Comparison of ENCODE assay signal across 8 cellular contexts in genomic region chr1:31788825-31789256, GRCh38. TPM values are rescaled to one million over a fixed set of nuclear protein-coding genes. Genes with fewer than 3 reads are reported as not detected.
A peak's percentile ranks its signal among the peaks of the same experiment; 100 is the strongest.
DNase-seq lines count a peak whose midpoint lies in the region; ATAC-seq, FAIRE-seq and TF ChIP-seq lines count a peak whose summit lies in the region.

No MANE protein-coding gene starts in this region.

- FAIRE-seq in RCC 7860 (lab: Jason Lieb, UNC) = no peak

- H3K36me3 ChIP-seq in duodenal mucosa (ENCODE audit: control insufficient read depth in 1 of 2, insufficient read depth in 2 of 2, low read length in 2 of 2) (no peaks in the 10 kb centered on the region), uterus (no peaks in the 10 kb centered on the region)

- peak overlapping the region; percentile 90 for H3K27ac Mint-ChIP-seq in activated T-cell treated with anti-CD3 and anti-CD28 coated beads, Interleukin-2, amount 50 U/mL, for 24 hours

- peak overlapping the region; percentile 70 to 75 for H3K9ac ChIP-seq in duodenal mucosa (ENCODE audit: low read depth in 1 of 2, low read length in 2 of 2)

- H3K9me3 ChIP-seq in duodenal mucosa (ENCODE audit: control insufficient read depth in 1 of 2, low read length in 2 of 2) (no peaks in the 10 kb centered on the region), mononuclear cell (ENCODE audit: low read depth, low read length) (no peaks in the 10 kb centered on the region), uterus (no peaks in the 10 kb centered on the region)

- H3K4me1 Mint-ChIP-seq in activated T-cell treated with anti-CD3 and anti-CD28 coated beads, Interleukin-2, amount 50 U/mL, for 24 hours (ENCODE audit: low read depth) = peaks cover 12% of the 10 kb centered on the region

- no peak for TF ChIP-seq POLR2A in uterus (IDR thresholded peaks at IDR 0.05)

- peaks cover 27 to 38% of the 10 kb centered on the region in 2 donors for H3K4me1 ChIP-seq in duodenal mucosa (ENCODE audit: control insufficient read depth in 1 of 2, insufficient read depth in 2 of 2, low read length in 2 of 2)
- H3K4me1 ChIP-seq in mononuclear cell (ENCODE audit: insufficient read depth, low read length) = peaks cover 12% of the 10 kb centered on the region
- no peaks in the 10 kb centered on the region for H3K4me1 ChIP-seq in uterus

- intact Hi-C loops in uterus (cut with DNase I; ENCODE audit: low total_unique reads) = loop anchor here (5.0 kb wide), 1 partner anchor 122 kb away; no protein-coding TSS in a partner anchor

- H3K4me3 ChIP-seq in duodenal mucosa (ENCODE audit: low read depth in 1 of 2, low read length in 2 of 2) = peak overlapping the region; percentile 79 to 86
- peak overlapping the region; percentile 66 for H3K4me3 ChIP-seq in mononuclear cell (ENCODE audit: low read length)
- H3K4me3 ChIP-seq in uterus = peak overlapping the region; percentile 54 to 57

- H3K4me3 Mint-ChIP-seq in activated T-cell treated with anti-CD3 and anti-CD28 coated beads, Interleukin-2, amount 50 U/mL, for 24 hours = peak overlapping the region; percentile 81

- H3K9me3 Mint-ChIP-seq in activated T-cell treated with anti-CD3 and anti-CD28 coated beads, Interleukin-2, amount 50 U/mL, for 24 hours = no peaks in the 10 kb centered on the region

- DNase-seq in activated T-cell treated with anti-CD3 and anti-CD28 coated beads, Interleukin-2, amount 50 U/mL, for 24 hours = no peak
- DNase-seq in activated T-cell treated with anti-CD3 and anti-CD28 coated beads for 4 hours = no peak
- DNase-seq in RCC 7860 (ENCODE audit: low spot score) = peak; percentile 8
- DNase-seq in uterus = no peak
- DNase-seq in stimulated activated CD4-positive, alpha-beta T cell treated with anti-CD3 and anti-CD28 coated beads, Interleukin-2, amount 100 ng/mL, for 48 hours = no peak

- TF ChIP-seq CTCF in uterus (IDR thresholded peaks at IDR 0.05) = no peak

- peak overlapping the region; percentile 71 for H3K27ac ChIP-seq in duodenal mucosa (ENCODE audit: low read depth, low read length)
- H3K27ac ChIP-seq in uterus = peak overlapping the region; percentile 80 to 87

- H3K27me3 ChIP-seq in duodenal mucosa (ENCODE audit: control insufficient read depth in 1 of 2, insufficient read depth in 2 of 2, low read length in 2 of 2) (no peaks in the 10 kb centered on the region), mononuclear cell (ENCODE audit: insufficient read depth, low read length) (no peaks in the 10 kb centered on the region), uterus (no peaks in the 10 kb centered on the region)

- no peaks in the 10 kb centered on the region for H3K36me3 Mint-ChIP-seq in activated T-cell treated with anti-CD3 and anti-CD28 coated beads, Interleukin-2, amount 50 U/mL, for 24 hours (ENCODE audit: low read depth)

- peak; percentile 27 for ATAC-seq in HG02981 (IDR thresholded peaks at IDR 0.05; ENCODE audit: unreplicated experiment)

- no peaks in the 10 kb centered on the region for H3K27me3 Mint-ChIP-seq in activated T-cell treated with anti-CD3 and anti-CD28 coated beads, Interleukin-2, amount 50 U/mL, for 24 hours

RNA-seq across cellular contexts. Expression of gene ADGRB2, which starts 24.7 kb away (rescaled TPM):
- 0.73 TPM for total RNA-seq in mononuclear cell
- total RNA-seq in uterus = 10 to 100 TPM in 1 of 4 donors, 1 to 10 TPM in 1, under 1 TPM in 1, not detected in 1; 0.77 to 31.0 (median 3.7) TPM

RNA-seq across cellular contexts. Expression of gene SPOCD1, which starts 27.0 kb away (rescaled TPM):
- total RNA-seq in mononuclear cell = 3.4 TPM
- total RNA-seq in uterus = 1 to 10 TPM in 2 of 4 donors, not detected in 2; 1.2 to 1.5 TPM
